In genomic region chr15:44289352-44289790, GRCh38 we compare ENCODE assay signal across 8 cellular contexts.
DNase-seq lines count a peak whose midpoint lies in the region; ATAC-seq and TF ChIP-seq lines count a peak whose summit lies in the region.

No MANE protein-coding gene starts in this region.

- peak overlapping the region; percentile 79 for H3K27ac ChIP-seq in RWPE2 (ENCODE audit: poor library complexity, severe bottlenecking)

- H3K4me3 ChIP-seq in RWPE2 (ENCODE audit: severe bottlenecking), result peak overlapping the region; percentile 76
- peak overlapping the region; percentile 95 for H3K4me3 ChIP-seq in fibroblast of mammary gland (ENCODE audit: control insufficient read depth, low read depth, low read length)
- H3K4me3 ChIP-seq in skeletal muscle cell (ENCODE audit: low read depth, low read length), result peak overlapping the region; percentile 64

- ATAC-seq in RWPE2 (ENCODE audit: low read depth) (peak; percentile 7; the same call in 2 of the 3 replicates), HG02588 (IDR thresholded peaks at IDR 0.05; ENCODE audit: unreplicated experiment) (no peak)

- DNase-seq in NCI-H345 treated with DMSO at 0.1 percent for 48 hours (lab: John Stamatoyannopoulos, UW; ENCODE audit: unreplicated experiment) (peak; percentile 5), NCI-H345 (lab: John Stamatoyannopoulos, UW) (no peak), RWPE2 (ENCODE audit: low spot score) (no peak), fibroblast of mammary gland (ENCODE audit: low read depth) (peak; percentile 23), skeletal muscle cell (ENCODE audit: low read depth) (no peak), iPS-NIHi11 (ENCODE audit: low spot score) (no peak), NCI-H774 (lab: John Stamatoyannopoulos, UW) (no peak)

- H3K4me1 ChIP-seq in RWPE2 (ENCODE audit: insufficient read depth, poor library complexity, severe bottlenecking), result peaks cover 10% of the 10 kb centered on the region

- H3K36me3 ChIP-seq in RWPE2 (ENCODE audit: low read depth), result 0 out of 2 replicates have a peak, but pooled peaks cover 7% of the 10 kb centered on the region

- no peak for TF ChIP-seq CTCF in RWPE2 (IDR thresholded peaks at IDR 0.05; ENCODE audit: poor library complexity, severe bottlenecking)
- no peak for TF ChIP-seq CTCF in fibroblast of mammary gland (conservative IDR thresholded peaks at IDR 0.05; ENCODE audit: control insufficient read depth, insufficient read depth, low read depth, low read length)

- no peaks in the 10 kb centered on the region for H3K27me3 ChIP-seq in RWPE2 (ENCODE audit: insufficient read depth, poor library complexity, severe bottlenecking)

- H3K9me3 ChIP-seq in RWPE2 (ENCODE audit: severe bottlenecking), result no peaks in the 10 kb centered on the region

Comparison
In these comparisons a context has a peak if more than half of its experiments do, and no peak if none do; other contexts are left out.
1. DNase-seq: peak in NCI-H345 treated with DMSO at 0.1 percent for 48 hours (single experiment) and fibroblast of mammary gland (single experiment); none in NCI-H345 (single experiment), RWPE2 (single experiment), skeletal muscle cell (single experiment), iPS-NIHi11 (single experiment) and NCI-H774 (single experiment).
2. Peak in every context shown above with its lines, with median percentiles within 50 percentile points of each other: H3K4me3 ChIP-seq.